In the genomic region with DNA sequence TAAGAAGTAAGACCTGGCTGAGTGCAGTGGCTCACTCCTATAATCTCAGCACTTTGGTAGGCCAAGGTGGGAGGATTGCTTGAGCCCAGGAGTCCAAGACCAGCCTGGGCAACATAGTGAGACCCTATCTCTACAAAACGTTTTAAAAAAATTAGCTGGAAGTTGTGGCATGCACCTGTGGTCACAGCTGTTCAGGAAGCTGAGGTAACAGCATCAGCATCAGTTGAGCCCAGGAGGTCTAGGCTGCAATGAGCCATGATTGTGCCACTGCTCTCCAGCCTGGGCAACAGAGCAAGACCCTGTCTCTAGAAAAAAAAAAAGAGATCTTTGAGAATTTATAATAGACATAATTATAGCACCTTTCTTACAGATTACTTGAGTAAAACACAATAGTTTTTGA, we compare ENCODE assay signal across 20 cellular contexts. TPM values are rescaled to one million over a fixed set of nuclear protein-coding genes. Genes with fewer than 3 reads are reported as not detected.
DNase-seq lines count a peak whose midpoint lies in the region; ATAC-seq and TF ChIP-seq lines count a peak whose summit lies in the region.
"Had no signal": no experiment of that assay in that cellular context is flagged by ENCODE, and none has a peak within 500 bp of the region (broad histone marks: within the 10 kb centered on the region; RNA-seq: fewer than 3 reads in every experiment).

No MANE protein-coding gene starts in this region.

- H2AFZ ChIP-seq in DND-41 (ENCODE audit: low read depth, low read length), result no peak overlapping the region

- CTCF ChIA-PET in WTC11 (lab: Charles Lee), result no interaction called here

- H3K9me3 ChIP-seq in DND-41 (ENCODE audit: insufficient read depth, low read length, severe bottlenecking), result no peaks in the 10 kb centered on the region
- H3K9me3 ChIP-seq: A549; BLaER1 treated with 17β-estradiol and CSF1 and Interleukin-3, amounts not matched to agents 10 nM and 100 nM; Caco-2 had no signal

- H3K79me2 ChIP-seq in DND-41 (ENCODE audit: insufficient read depth, low read length), result no peaks in the 10 kb centered on the region

- H3K27ac ChIP-seq in DND-41 (ENCODE audit: low read length), result no peak overlapping the region
- H3K27ac ChIP-seq: 22Rv1; A549; BLaER1 treated with 17β-estradiol and CSF1 and Interleukin-3, amounts not matched to agents 10 nM and 100 nM; C4-2B had no signal

- H3K4me3 Mint-ChIP-seq in WTC11, result no peak overlapping the region
- H3K4me3 Mint-ChIP-seq: B cell; CD4-positive, alpha-beta T cell; CD8-positive, alpha-beta T cell had no signal

- H3K27me3 ChIP-seq in DND-41 (ENCODE audit: insufficient read depth, low read length, poor library complexity), result no peaks in the 10 kb centered on the region
- H3K27me3 ChIP-seq: BLaER1 treated with 17β-estradiol and CSF1 and Interleukin-3, amounts not matched to agents 10 nM and 100 nM had no signal

- no peaks in the 10 kb centered on the region for H3K27me3 Mint-ChIP-seq in WTC11 (ENCODE audit: low read depth)
- H3K27me3 Mint-ChIP-seq: B cell; CD4-positive, alpha-beta T cell had no signal

- DNase-seq in DND-41 (peak; percentile 18), WTC11 (ENCODE audit: low spot score) (no peak), HCEC 1CT (no peak), T-helper 9 cell (no peak)
- peak; percentile 15 for DNase-seq in Jurkat, Clone E6-1 (ENCODE audit: low read depth, low spot score)
- DNase-seq: AML-193; Caco-2; Calu3; CD4-positive, alpha-beta T cell; CD8-positive, alpha-beta T cell; DMS79 treated with DMSO at 0.1 percent for 48 hours; EL; GDM1 had no signal

- ATAC-seq in DND-41 (ENCODE audit: insufficient read depth, low read depth) (peak; percentile 62; the same call in 2 of the 3 replicates), WTC11 (no peak), GM19035 (IDR thresholded peaks at IDR 0.05; ENCODE audit: unreplicated experiment) (no peak)
- ATAC-seq: A549; CD8-positive, alpha-beta T cell; GM12878 had no signal

- TF ChIP-seq CTCF in DND-41 (IDR thresholded peaks at IDR 0.05; ENCODE audit: borderline replicate concordance, extremely low read depth, low read length, poor library complexity, severe bottlenecking) (no peak), WTC11 (IDR thresholded peaks at IDR 0.05) (no peak)

- H3K4me1 Mint-ChIP-seq in WTC11, result peaks cover 9% of the 10 kb centered on the region; the same call in 1 of the 2 replicates
- H3K4me1 Mint-ChIP-seq: B cell had no signal

- POLR2A ChIA-PET in WTC11 (lab: Charles Lee), result no interaction called here

- H3K9ac ChIP-seq in DND-41 (ENCODE audit: low read depth, low read length), result no peak overlapping the region
- H3K9ac ChIP-seq: BLaER1 treated with 17β-estradiol and CSF1 and Interleukin-3, amounts not matched to agents 10 nM and 100 nM had no signal

- no peak overlapping the region for H3K4me2 ChIP-seq in DND-41 (ENCODE audit: insufficient read depth, low read length)
- H3K4me2 ChIP-seq: A549; BLaER1 treated with 17β-estradiol and CSF1 and Interleukin-3, amounts not matched to agents 10 nM and 100 nM had no signal

- peaks cover 11% of the 10 kb centered on the region for H3K9me3 Mint-ChIP-seq in WTC11
- H3K9me3 Mint-ChIP-seq: CD4-positive, alpha-beta T cell; CD8-positive, alpha-beta T cell had no signal

- peaks cover 56% of the 10 kb centered on the region for H3K36me3 ChIP-seq in DND-41 (ENCODE audit: insufficient read depth, low read length)

- H4K20me1 ChIP-seq in DND-41 (ENCODE audit: insufficient read depth, low read length), result no peaks in the 10 kb centered on the region
- H4K20me1 ChIP-seq: BLaER1 treated with 17β-estradiol and CSF1 and Interleukin-3, amounts not matched to agents 10 nM and 100 nM had no signal

- no peak overlapping the region for H3K27ac Mint-ChIP-seq in WTC11
- H3K27ac Mint-ChIP-seq: B cell; CD4-positive, alpha-beta T cell; CD8-positive, alpha-beta T cell had no signal

- no peaks in the 10 kb centered on the region for H3K4me1 ChIP-seq in DND-41 (ENCODE audit: insufficient read depth, low read length)
- H3K4me1 ChIP-seq: A549; BLaER1 treated with 17β-estradiol and CSF1 and Interleukin-3, amounts not matched to agents 10 nM and 100 nM had no signal

- H3K4me3 ChIP-seq in DND-41 (ENCODE audit: low read depth in 1 of 2, low read length in 2 of 2), result no peak overlapping the region
- H3K4me3 ChIP-seq in Jurkat, Clone E6-1 (ENCODE audit: low read length), result no peak overlapping the region
- H3K4me3 ChIP-seq: A549; BLaER1 treated with 17β-estradiol and CSF1 and Interleukin-3, amounts not matched to agents 10 nM and 100 nM; GM12878 had no signal

- H3K36me3 Mint-ChIP-seq in WTC11, result peaks cover 42% of the 10 kb centered on the region

TF ChIP-seq in WTC11, 78 proteins besides CTCF, POLR2A, EP300 and RAD21:
- TF ChIP-seq ZBTB43 (CRISPR knock-in tag; IDR thresholded peaks at IDR 0.05), result no peak
- TF ChIP-seq TP53 (CRISPR knock-in tag; IDR thresholded peaks at IDR 0.05), result no peak
- TF ChIP-seq ATF2 (CRISPR knock-in tag; IDR thresholded peaks at IDR 0.05; ENCODE audit: borderline replicate concordance, low read depth), result no peak
- no peak for TF ChIP-seq EMX1 (CRISPR knock-in tag; IDR thresholded peaks at IDR 0.05)
- TF ChIP-seq JUN (CRISPR knock-in tag; IDR thresholded peaks at IDR 0.05), result no peak
- peak; percentile 88; the same call in 1 of the 2 replicates for TF ChIP-seq ZNF121 (CRISPR knock-in tag; IDR thresholded peaks at IDR 0.05)
- TF ChIP-seq ZBTB21 (CRISPR knock-in tag; IDR thresholded peaks at IDR 0.05; ENCODE audit: borderline replicate concordance), result no peak
- TF ChIP-seq, protein P1, sequence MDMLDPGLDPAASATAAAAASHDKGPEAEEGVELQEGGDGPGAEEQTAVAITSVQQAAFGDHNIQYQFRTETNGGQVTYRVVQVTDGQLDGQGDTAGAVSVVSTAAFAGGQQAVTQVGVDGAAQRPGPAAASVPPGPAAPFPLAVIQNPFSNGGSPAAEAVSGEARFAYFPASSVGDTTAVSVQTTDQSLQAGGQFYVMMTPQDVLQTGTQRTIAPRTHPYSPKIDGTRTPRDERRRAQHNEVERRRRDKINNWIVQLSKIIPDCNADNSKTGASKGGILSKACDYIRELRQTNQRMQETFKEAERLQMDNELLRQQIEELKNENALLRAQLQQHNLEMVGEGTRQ (CRISPR knock-in tag; IDR thresholded peaks at IDR 0.05), result no peak

RNA-seq across cellular contexts. Expression of gene AGL, which starts 36.0 kb away (rescaled TPM):
- polyA plus RNA-seq in Jurkat, Clone E6-1 (2012; ENCODE audit: insufficient read depth, insufficient read length), result 11.1 TPM
- 20.2 to 22.5 TPM (median 21.6 TPM) in 3 replicates for total RNA-seq in WTC11 (2021)

Comparison
In these comparisons a context has a peak if more than half of its experiments do, and no peak if none do; other contexts are left out.
1. DNase-seq: peak in DND-41 (single experiment) and Jurkat, Clone E6-1 (single experiment); none in WTC11 (single experiment), HCEC 1CT (single experiment) and T-helper 9 cell (single experiment).